ENCODE assay signal across 26 cellular contexts in the genomic region with DNA sequence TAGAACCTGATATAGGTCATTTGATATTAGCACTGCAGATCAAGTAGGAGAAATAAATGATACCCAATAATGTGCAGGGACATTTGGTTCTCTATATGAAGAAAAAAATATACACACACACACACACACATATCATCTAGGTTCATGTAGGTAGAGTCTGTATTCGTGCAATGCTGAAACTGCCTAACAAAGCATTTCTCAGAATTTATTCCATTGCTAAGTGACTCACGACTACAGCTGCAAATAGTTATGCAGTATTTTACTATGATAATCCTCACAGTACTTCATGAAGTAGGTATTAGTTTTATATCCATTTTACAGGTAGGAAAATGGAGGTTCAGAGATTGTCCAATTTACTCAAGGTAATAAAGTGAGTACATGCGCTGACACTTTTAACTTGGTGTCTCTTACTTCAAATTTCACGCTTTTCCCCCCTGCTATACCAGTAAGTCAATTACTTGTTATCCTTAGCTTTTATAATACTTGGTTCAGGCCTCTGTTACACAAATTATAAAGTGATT. TPM values are rescaled to one million over a fixed set of nuclear protein-coding genes. Genes with fewer than 3 reads are reported as not detected.
DNase-seq lines count a peak whose midpoint lies in the region; ATAC-seq and TF ChIP-seq lines count a peak whose summit lies in the region.
"Had no signal": no experiment of that assay in that cellular context is flagged by ENCODE, and none has a peak within 500 bp of the region (broad histone marks: within the 10 kb centered on the region; RNA-seq: fewer than 3 reads in every experiment).

No MANE protein-coding gene starts in this region.

- H4K20me1 ChIP-seq in OCI-LY7 (ENCODE audit: insufficient read depth, low read length), result peaks cover 8% of the 10 kb centered on the region; the same call in 1 of the 2 replicates

- H3K36me3 ChIP-seq in OCI-LY7 (ENCODE audit: insufficient read depth, low read length), result 0 out of 2 replicates have a peak, but pooled peaks cover 1% of the 10 kb centered on the region
- H3K36me3 ChIP-seq: BE2C, Peyer's patch, tibial nerve, WERI-Rb-1 had no signal

- no TSS peak for BruUV-seq in OCI-LY7 (replicated peaks; lab: Mats Ljungman, UMichigan)

- H3K4me3 Mint-ChIP-seq in activated T-cell treated with anti-CD3 and anti-CD28 coated beads, Interleukin-2, amount 50 U/mL, for 72 hours, result peak overlapping the region in 1 of 2 donors; percentile 54
- H3K4me3 Mint-ChIP-seq in brain, result peak overlapping the region in 3 of 5 experiments; percentile 15 to 95 (median 49)

- H3K4me3 ChIP-seq in OCI-LY7 (ENCODE audit: low read depth, low read length, poor library complexity, severe bottlenecking), result peak overlapping the region; percentile 90
- H3K4me3 ChIP-seq: body of pancreas, Peyer's patch, tibial nerve had no signal

- H3K9me3 ChIP-seq in OCI-LY7 (ENCODE audit: low read length), result no peaks in the 10 kb centered on the region
- H3K9me3 ChIP-seq: BE2C, body of pancreas, Peyer's patch, tibial nerve had no signal

- no peaks in the 10 kb centered on the region for H3K27me3 Mint-ChIP-seq in activated T-cell treated with anti-CD3 and anti-CD28 coated beads, Interleukin-2, amount 50 U/mL, for 72 hours (ENCODE audit: low read depth)
- peaks cover 14% of the 10 kb centered on the region for H3K27me3 Mint-ChIP-seq in brain
- H3K27me3 Mint-ChIP-seq: stimulated activated naive CD8-positive, alpha-beta T cell treated with anti-CD3 and anti-CD28 coated beads, Interleukin-15, Interleukin-2, amounts not matched to agents 100 ng/mL and 50 ng/mL, for 24 hours had no signal

- H3K9me3 Mint-ChIP-seq in activated T-cell treated with anti-CD3 and anti-CD28 coated beads, Interleukin-2, amount 50 U/mL, for 72 hours, result peaks cover 0 to 2% of the 10 kb centered on the region in 2 donors
- no peaks in the 10 kb centered on the region for H3K9me3 Mint-ChIP-seq in brain
- H3K9me3 Mint-ChIP-seq: stimulated activated naive CD8-positive, alpha-beta T cell treated with anti-CD3 and anti-CD28 coated beads, Interleukin-15, Interleukin-2, amounts not matched to agents 100 ng/mL and 50 ng/mL, for 24 hours; T-helper 2 cell treated with Interferon-gamma antibody and Interleukin-4, amounts not matched to agents 5 μg/mL and 100 μg/mL, for 36 hours had no signal

- intact Hi-C loops in OCI-LY7 (cut with micrococcal nuclease; ENCODE audit: unreplicated experiment), result no loop called here

- no peak for DNase-seq in activated T-cell treated with anti-CD3 and anti-CD28 coated beads, Interleukin-2, amount 50 U/mL, for 72 hours
- no peak for DNase-seq in activated T-cell treated with anti-CD3 and anti-CD28 coated beads, Interleukin-2, amount 50 U/mL, for 1 hour
- no peak for DNase-seq in OCI-LY7 (ENCODE audit: low spot score)
- no peak for DNase-seq in hypothalamus (lab: John Stamatoyannopoulos, UW)
- DNase-seq in KG1 (lab: John Stamatoyannopoulos, UW), result no peak
- DNase-seq in ecto neural progenitor cell (ENCODE audit: low spot score), result no peak
- DNase-seq: activated CD4-positive, alpha-beta T cell treated with anti-CD3 and anti-CD28 coated beads, Interleukin-2, amount 50 U/mL, for 1 hour; activated gamma-delta T cell treated with Interleukin-2 at 50 U/mL for 16 hours; BE2C; body of pancreas; effector CD8-positive, alpha-beta T cell; IMR-90; kidney glomerular epithelial cell; MV-4-11; NCI-H187 treated with DMSO at 0.1 percent for 48 hours; NCI-H345; NCI-H82; nucleus accumbens; Peyer's patch; stimulated activated CD4-positive, alpha-beta T cell treated with anti-CD3 and anti-CD28 coated beads, Interleukin-4, amount 100 ng/mL, for 24 hours; WERI-Rb-1 had no signal

- no peak overlapping the region for H3K27ac ChIP-seq in OCI-LY7 (ENCODE audit: low read depth, low read length, poor library complexity, severe bottlenecking)
- H3K27ac ChIP-seq: Peyer's patch, WERI-Rb-1 had no signal

- CTCF ChIA-PET in OCI-LY7 (lab: Charles Lee; ENCODE audit: unreplicated experiment), result no interaction called here

- H3K36me3 Mint-ChIP-seq in activated T-cell treated with anti-CD3 and anti-CD28 coated beads, Interleukin-2, amount 50 U/mL, for 72 hours (ENCODE audit: insufficient read depth in 2 of 2), result peaks cover 4% of the 10 kb centered on the region in 2 donors
- peaks cover 7% of the 10 kb centered on the region for H3K36me3 Mint-ChIP-seq in brain

- peaks cover 65% of the 10 kb centered on the region for H3K79me2 ChIP-seq in OCI-LY7 (ENCODE audit: insufficient read depth, low read depth, low read length)

- no peak for ATAC-seq in activated T-cell treated with anti-CD3 and anti-CD28 coated beads, Interleukin-2, amount 50 U/mL, for 72 hours (replicated peaks in 1 of 2)
- ATAC-seq in HG02623 (IDR thresholded peaks at IDR 0.05; ENCODE audit: unreplicated experiment), result no peak
- ATAC-seq: body of pancreas had no signal

- TF ChIP-seq CTCF in OCI-LY7 (conservative IDR thresholded peaks at IDR 0.05; ENCODE audit: low read length), result no peak
- no peak for TF ChIP-seq CTCF in brain (conservative IDR thresholded peaks at IDR 0.05)

- H3K4me1 Mint-ChIP-seq in activated T-cell treated with anti-CD3 and anti-CD28 coated beads, Interleukin-2, amount 50 U/mL, for 72 hours (ENCODE audit: low read depth), result peaks cover 55% of the 10 kb centered on the region
- H3K4me1 Mint-ChIP-seq in brain, result peaks cover 47% of the 10 kb centered on the region

- H3K9me2 ChIP-seq in OCI-LY7 (ENCODE audit: insufficient read depth, low read length), result no peaks in the 10 kb centered on the region

- H3K4me1 ChIP-seq in OCI-LY7 (ENCODE audit: insufficient read depth, low read length, poor library complexity, severe bottlenecking), result peaks cover 25% of the 10 kb centered on the region

- peak overlapping the region; percentile 87 for H3K4me2 ChIP-seq in OCI-LY7 (ENCODE audit: low read length)

- POLR2A ChIA-PET in OCI-LY7 (lab: Charles Lee), result no interaction called here

- H2AFZ ChIP-seq in OCI-LY7 (ENCODE audit: low read length), result peak overlapping the region; percentile 92; the same call in 1 of the 2 replicates

- H3K27ac Mint-ChIP-seq in activated T-cell treated with anti-CD3 and anti-CD28 coated beads, Interleukin-2, amount 50 U/mL, for 72 hours, result peak overlapping the region; percentile 97
- H3K27ac Mint-ChIP-seq in brain, result no peak overlapping the region

RNA-seq across cellular contexts. Expression of gene GIN1, which starts 2.4 kb away (rescaled TPM):
- total RNA-seq in activated T-cell treated with anti-CD3 and anti-CD28 coated beads, Interleukin-2, amount 50 U/mL, for 72 hours, result 1 to 10 TPM; 4.0 to 8.5 TPM
- 3.9 TPM in 2 replicates for total RNA-seq in OCI-LY7 (2014; rRNA removed; shearing (Covaris generic))
- total RNA-seq in OCI-LY7 (2022), result 5.8 TPM in 2 replicates
- 3.1 TPM for polyA plus RNA-seq in brain (ENCODE audit: insufficient read depth, low read depth, low replicate concordance)

RNA-seq across cellular contexts. Expression of gene PPIP5K2, which starts 2.6 kb away (rescaled TPM):
- 10 to 100 TPM; 61.7 to 65.7 TPM for total RNA-seq in activated T-cell treated with anti-CD3 and anti-CD28 coated beads, Interleukin-2, amount 50 U/mL, for 72 hours
- 45.5 and 50.3 TPM in 2 replicates for total RNA-seq in OCI-LY7 (2014; rRNA removed; shearing (Covaris generic))
- 80.0 and 91.0 TPM in 2 replicates for total RNA-seq in OCI-LY7 (2022)
- 10.0 TPM for polyA plus RNA-seq in brain (ENCODE audit: insufficient read depth, low read depth, low replicate concordance)
